In genomic region chr9:36903541-36904435, GRCh38 we compare ENCODE assay signal across 8 cellular contexts.
A peak's percentile ranks its signal among the peaks of the same experiment; 100 is the strongest.
DNase-seq lines count a peak whose midpoint lies in the region; ATAC-seq, FAIRE-seq and TF ChIP-seq lines count a peak whose summit lies in the region.

No MANE protein-coding gene starts in this region.

- intact Hi-C loops in K562 (cut with micrococcal nuclease), result no loop called here

- no peak for FAIRE-seq in K562 (lab: Jason Lieb, UNC)

- H3K4me3 ChIP-seq in K562, result no peak overlapping the region

- no peaks in the 10 kb centered on the region for H3K36me3 ChIP-seq in K562 (ENCODE audit: control insufficient read depth, insufficient read depth, low read length)

- H3K9me1 ChIP-seq in K562 (ENCODE audit: control insufficient read depth, insufficient read depth, low read length), result no peaks in the 10 kb centered on the region

- no peak for TF ChIP-seq CTCF in K562 (IDR thresholded peaks at IDR 0.05 in 2 of 3, conservative IDR thresholded peaks at IDR 0.05 in 1 of 3; ENCODE audit: insufficient read depth in 2 of 3, low read depth in 1 of 3, low read length in 3 of 3)

- CTCF ChIA-PET in K562 (lab: Yijun Ruan, JAX; ENCODE audit: low intra/inter-chr PET ratio), result no interaction called here

- no peak overlapping the region for H2AFZ ChIP-seq in K562 (ENCODE audit: low read depth, low read length)

- H3K79me2 ChIP-seq in K562 (ENCODE audit: control insufficient read depth, insufficient read depth, low read length), result no peaks in the 10 kb centered on the region

- H3K27me3 ChIP-seq in K562 (ENCODE audit: control insufficient read depth in 2 of 2, insufficient read depth in 2 of 2, low read length in 2 of 2), result peaks cover 5 to 27% of the 10 kb centered on the region in 2 experiments; a peak in 4 of 5 replicates

- no peak for TF ChIP-seq POLR2A in K562 (conservative IDR thresholded peaks at IDR 0.05)

- POLR2A ChIA-PET in K562 (lab: Yijun Ruan, JAX), result interaction anchor here (0.7 kb wide), 1 partner anchor 18 kb away, joined by 3 read pairs; no protein-coding TSS in a partner anchor

- no peak overlapping the region for H3K4me2 ChIP-seq in K562 (ENCODE audit: insufficient read depth, low read length)

- no peaks in the 10 kb centered on the region for H3K9me3 ChIP-seq in K562 (replicated peaks; ENCODE audit: control insufficient read depth, insufficient read depth, low read depth, low read length)

- ATAC-seq in GM19043 (IDR thresholded peaks at IDR 0.05; ENCODE audit: low read depth, unreplicated experiment) (peak; percentile 51), K562 (peak; percentile 77)

- H4K20me1 ChIP-seq in K562 (replicated peaks; ENCODE audit: control insufficient read depth, insufficient read depth, low read length), result no peaks in the 10 kb centered on the region

- no peaks in the 10 kb centered on the region for H3K4me1 ChIP-seq in K562 (replicated peaks in 1 of 2; ENCODE audit: control insufficient read depth in 2 of 2, insufficient read depth in 2 of 2, low read length in 2 of 2)

- in situ Hi-C loops in K562 (cut with MboI), result no loop called here

- H3K27ac ChIP-seq in K562 (ENCODE audit: extremely low read depth, low read depth, low read length), result no peak overlapping the region

- H3K9ac ChIP-seq in K562 (ENCODE audit: insufficient read depth in 1 of 2, low read depth in 2 of 2, low read length in 2 of 2), result no peak overlapping the region

- TF ChIP-seq RAD21 in K562 (CRISPR knock-in tag; conservative IDR thresholded peaks at IDR 0.05 in 1 of 2, IDR thresholded peaks at IDR 0.05 in 1 of 2), result no peak

- WGBS in K562 (ENCODE audit: insufficient coverage, low coverage, missing lambda C conversion rate), result 3% methylated on average over 4 of the region's 4 CpGs

- BruUV-seq in K562 (replicated peaks; lab: Mats Ljungman, UMichigan), result no TSS peak

- no peak for TF ChIP-seq EP300 in K562 (IDR thresholded peaks at IDR 0.05; ENCODE audit: low read length)

- DNase-seq in A172 (ENCODE audit: low spot score) (peak; percentile 84), LHCN-M2 (ENCODE audit: low read depth) (peak; percentile 78), K562 (ENCODE audit: extremely low read depth in 1 of 4, low spot score in 3 of 4) (peak; percentile 27 to 62 (median 54)), middle frontal gyrus (ENCODE audit: extremely low spot score, low spot score) (no peak)
- DNase-seq in stimulated activated CD8-positive, alpha-beta memory T cell treated with anti-CD3 and anti-CD28 coated beads, Interleukin-12 subunit alpha, Interleukin-12 subunit beta, amount 100 ng/mL, for 24 hours (ENCODE audit: extremely low read depth), result peak; percentile 12
- no peak for DNase-seq in activated effector memory CD4-positive, alpha-beta T cell treated with Interleukin-2 at 50 U/mL for 16 hours
- no peak for DNase-seq in activated CD4-positive, alpha-beta T cell treated with anti-CD3 and anti-CD28 coated beads for 4 hours

TF ChIP-seq in K562, 482 proteins besides CTCF, POLR2A, EP300 and RAD21:
- TF ChIP-seq HMG20A (CRISPR knock-in tag; conservative IDR thresholded peaks at IDR 0.05) (no peak), RBM25 (IDR thresholded peaks at IDR 0.05; ENCODE audit: low read depth, low read length, severe bottlenecking) (peak; percentile 56), JUND (IDR thresholded peaks at IDR 0.05; ENCODE audit: borderline replicate concordance, low read depth, low read length) (peak; percentile 68; the same call in 1 of the 2 replicates), JUND (tag; IDR thresholded peaks at IDR 0.05; ENCODE audit: borderline replicate concordance, low read depth, low read length) (peak; percentile 38; the same call in 1 of the 3 replicates), ARHGAP35 (IDR thresholded peaks at IDR 0.05; ENCODE audit: partially characterized antibody) (no peak), ZNF146 (CRISPR knock-in tag; IDR thresholded peaks at IDR 0.05; ENCODE audit: unreplicated experiment) (no peak), ZNF655 (CRISPR knock-in tag; IDR thresholded peaks at IDR 0.05) (no peak), RCOR1 (IDR thresholded peaks at IDR 0.05; ENCODE audit: borderline replicate concordance in 1 of 2, low read depth in 2 of 2, low read length in 2 of 2) (peak in 1 of 2 experiments; percentile 61; a peak in 1 of 4 replicates), NFE2 (IDR thresholded peaks at IDR 0.05; ENCODE audit: low read depth) (peak; percentile 61), BRCA1 (IDR thresholded peaks at IDR 0.05) (no peak), BRCA1 (CRISPR knock-in tag; IDR thresholded peaks at IDR 0.05) (no peak), HIVEP1 (CRISPR knock-in tag; IDR thresholded peaks at IDR 0.05) (no peak), MXD1 (CRISPR knock-in tag; IDR thresholded peaks at IDR 0.05; ENCODE audit: borderline replicate concordance, poor library complexity, severe bottlenecking) (no peak), ATF3 (IDR thresholded peaks at IDR 0.05) (peak; percentile 55; the same call in 1 of the 2 replicates), ATF3 (CRISPR knock-in tag; conservative IDR thresholded peaks at IDR 0.05) (no peak), HES1 (IDR thresholded peaks at IDR 0.05; ENCODE audit: low read depth) (peak; percentile 55; the same call in 1 of the 2 replicates), KDM1A (IDR thresholded peaks at IDR 0.05) (peak; percentile 27 to 44; a peak in 2 of 4 replicates), MAFK (IDR thresholded peaks at IDR 0.05; ENCODE audit: low read length) (no peak), USF1 (CRISPR knock-in tag; IDR thresholded peaks at IDR 0.05) (peak; percentile 54), FOSL1 (tag; conservative IDR thresholded peaks at IDR 0.05) (peak; percentile 74), USF2 (CRISPR knock-in tag; IDR thresholded peaks at IDR 0.05) (peak; percentile 71), EHMT2 (IDR thresholded peaks at IDR 0.05) (no peak), ZNF551 (CRISPR knock-in tag; IDR thresholded peaks at IDR 0.05) (no peak), RAD51 (IDR thresholded peaks at IDR 0.05; ENCODE audit: borderline replicate concordance, low read depth) (peak; percentile 46; the same call in 1 of the 2 replicates), NFIC (IDR thresholded peaks at IDR 0.05) (peak; percentile 84), ZFP36 (IDR thresholded peaks at IDR 0.05; ENCODE audit: low read depth, low read length, partially characterized antibody) (peak; percentile 66), XRCC4 (IDR thresholded peaks at IDR 0.05; ENCODE audit: extremely low read depth, insufficient read depth, insufficient read length) (no peak), NCOR1 (IDR thresholded peaks at IDR 0.05) (no peak)

Comparison
In these comparisons a context has a peak if more than half of its experiments do, and no peak if none do; other contexts are left out.
1. DNase-seq: peak in A172 (single experiment), LHCN-M2 (single experiment), K562 (4 of 4) and stimulated activated CD8-positive, alpha-beta memory T cell treated with anti-CD3 and anti-CD28 coated beads, Interleukin-12 subunit alpha, Interleukin-12 subunit beta, amount 100 ng/mL, for 24 hours (single experiment); none in activated effector memory CD4-positive, alpha-beta T cell treated with Interleukin-2 at 50 U/mL for 16 hours (single experiment), activated CD4-positive, alpha-beta T cell treated with anti-CD3 and anti-CD28 coated beads for 4 hours (0 of 2) and middle frontal gyrus (single experiment).